ENCODE assay signal across 1 cellular context in the genomic region with DNA sequence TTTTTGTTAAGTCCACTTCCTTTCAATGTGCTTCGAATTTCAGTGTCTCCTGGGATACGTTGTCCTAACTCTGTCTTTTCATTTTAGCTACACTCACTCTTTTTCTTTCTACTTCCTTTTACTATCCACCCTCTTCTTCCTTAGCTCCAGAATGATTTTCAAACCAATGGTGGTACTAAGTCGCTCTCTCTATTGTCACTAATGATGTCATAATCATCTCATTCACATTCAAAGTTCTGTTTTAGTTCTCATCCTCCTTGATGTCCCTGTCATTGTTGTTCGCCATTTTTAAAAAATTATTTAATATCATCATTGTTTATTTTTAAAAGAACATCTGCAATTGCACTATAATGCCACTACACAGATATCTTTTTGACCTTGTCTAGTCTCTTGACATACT.
TF ChIP-seq lines count a peak whose summit lies in the region.

No MANE protein-coding gene starts in this region.

TF ChIP-seq in H1, 55 proteins besides CTCF, POLR2A, EP300 and RAD21:
- no peak for TF ChIP-seq BACH1 (IDR thresholded peaks at IDR 0.05; ENCODE audit: low read length)
- TF ChIP-seq MAFK (IDR thresholded peaks at IDR 0.05; ENCODE audit: low read depth, low read length): no peak
- no peak for TF ChIP-seq CHD2 (IDR thresholded peaks at IDR 0.05; ENCODE audit: low read length)
- TF ChIP-seq TAF1 (IDR thresholded peaks at IDR 0.05; ENCODE audit: low read depth, low read length): no peak
- TF ChIP-seq NRF1 (IDR thresholded peaks at IDR 0.05; ENCODE audit: low read depth, low read length): no peak
- TF ChIP-seq EGR1 (IDR thresholded peaks at IDR 0.05; ENCODE audit: borderline replicate concordance, low read depth, low read length): no peak
- no peak for TF ChIP-seq TCF12 (IDR thresholded peaks at IDR 0.05; ENCODE audit: low read depth, low read length)
- no peak for TF ChIP-seq HDAC2 (IDR thresholded peaks at IDR 0.05; ENCODE audit: borderline replicate concordance in 1 of 2, low read depth in 2 of 2, low read length in 2 of 2)
- TF ChIP-seq ZNF274 (IDR thresholded peaks at IDR 0.05; ENCODE audit: borderline replicate concordance, extremely low read depth, low read length): no peak
- TF ChIP-seq SAP30 (IDR thresholded peaks at IDR 0.05; ENCODE audit: insufficient read depth, insufficient replicate concordance, low read length): no peak
- TF ChIP-seq GABPA (IDR thresholded peaks at IDR 0.05; ENCODE audit: borderline replicate concordance, insufficient read depth, low read length): no peak
TF ChIP-seq in H1: peak in this region for 0.
